ENCODE assay signal across 1 cellular context in genomic region chr10:123427386-123427785, GRCh38.
TF ChIP-seq lines count a peak whose summit lies in the region.

No MANE protein-coding gene starts in this region.

TF ChIP-seq in GM23338, 12 proteins besides CTCF, POLR2A, EP300 and RAD21 (continued from another document):
- TF ChIP-seq STAT1 (IDR thresholded peaks at IDR 0.05; ENCODE audit: unreplicated experiment) (no peak), ZNF331 (CRISPR knock-in tag; IDR thresholded peaks at IDR 0.05; ENCODE audit: low read depth) (no peak)
